18 cellular contexts compared by ENCODE assay signal in genomic region chr3:133262371-133262770, GRCh38.
"Had no signal": no experiment of that assay in that cellular context is flagged by ENCODE, and none has a peak within 500 bp of the region (broad histone marks: within the 10 kb centered on the region; RNA-seq: fewer than 3 reads in every experiment).

No MANE protein-coding gene starts in this region.

- H3K27ac ChIP-seq: coronary artery, esophagus muscularis mucosa, foreskin keratinocyte, gastrocnemius medialis, heart right ventricle, left lung, lower lobe of right lung had no signal

- H3K36me3 ChIP-seq: esophagus muscularis mucosa, gastrocnemius medialis, heart right ventricle, left lung, lower lobe of right lung had no signal

- ATAC-seq: foreskin keratinocyte, gastrocnemius medialis, heart right ventricle, left lung, left ventricle myocardium superior, lower lobe of right lung had no signal

- H3K4me1 ChIP-seq: gastrocnemius medialis, heart right ventricle, left lung, lower lobe of right lung had no signal

- H3K27me3 ChIP-seq: dorsolateral prefrontal cortex, esophagus muscularis mucosa, gastrocnemius medialis, heart right ventricle, left lung had no signal

- H3K4me3 ChIP-seq: coronary artery, dorsolateral prefrontal cortex, esophagus muscularis mucosa, gastrocnemius medialis, heart right ventricle, left lung, lower lobe of right lung had no signal

- DNase-seq: dermis blood vessel endothelial cell; dorsolateral prefrontal cortex; effector CD4-positive, alpha-beta T cell; effector memory CD4-positive, alpha-beta T cell; foreskin keratinocyte; gastrocnemius medialis; glutamatergic neuron; head of caudate nucleus; heart right ventricle; hippocampal formation; left cardiac atrium; left lung; left ventricle myocardium superior; lower lobe of right lung; mesenchymal stem cell; midbrain had no signal
